12 cellular contexts compared by ENCODE assay signal in the genomic region with DNA sequence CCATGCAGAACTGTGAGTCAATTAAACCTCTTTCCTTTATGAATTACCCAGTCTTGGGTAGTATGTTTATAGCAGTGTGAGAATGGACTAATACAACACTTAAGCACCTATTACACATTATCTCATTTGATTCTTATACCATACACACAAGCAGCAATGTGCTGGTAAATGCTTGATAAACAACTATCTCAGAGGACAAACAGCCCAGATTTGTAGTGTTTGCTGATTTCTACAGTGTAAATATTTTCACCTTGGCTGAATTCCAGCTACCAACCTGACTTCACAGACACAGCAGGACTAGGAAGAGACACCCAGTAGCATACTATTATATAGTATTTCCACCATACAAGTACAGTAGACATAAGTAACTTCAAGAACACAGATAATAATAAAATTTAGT.
"Had no signal": no experiment of that assay in that cellular context is flagged by ENCODE, and none has a peak within 500 bp of the region (broad histone marks: within the 10 kb centered on the region; RNA-seq: fewer than 3 reads in every experiment).

No MANE protein-coding gene starts in this region.

- ATAC-seq: activated naive CD8-positive, alpha-beta T cell treated with anti-CD3 and anti-CD28 coated beads, Interleukin-2, amount 50 U/mL, for 24 hours; mucosa of descending colon; natural killer cell; right cardiac atrium; WTC11 had no signal

- DNase-seq: activated CD4-positive, alpha-beta T cell treated with anti-CD3 and anti-CD28 coated beads, Interleukin-2, amount 10 ng/mL, durations not matched to agents 24 days and 14 days; activated naive CD4-positive, alpha-beta T cell; activated naive CD8-positive, alpha-beta T cell treated with anti-CD3 and anti-CD28 coated beads, Interleukin-2, amount 50 U/mL, for 24 hours; esophagus squamous epithelium; foreskin fibroblast; glutamatergic neuron; immature natural killer cell; mammary epithelial cell; mucosa of descending colon; natural killer cell; right cardiac atrium had no signal
